In genomic region chr16:49335828-49336227, GRCh38 we compare ENCODE assay signal across 1 cellular context.
TF ChIP-seq lines count a peak whose summit lies in the region.

No MANE protein-coding gene starts in this region.

TF ChIP-seq in H1, 55 proteins besides CTCF, POLR2A, EP300 and RAD21:
- TF ChIP-seq SIRT6 (IDR thresholded peaks at IDR 0.05; ENCODE audit: low read length) = no peak
- TF ChIP-seq ATF2 (IDR thresholded peaks at IDR 0.05; ENCODE audit: low read length) = no peak
- no peak for TF ChIP-seq JUN (IDR thresholded peaks at IDR 0.05; ENCODE audit: low read depth, low read length)
- no peak for TF ChIP-seq BCL11A (IDR thresholded peaks at IDR 0.05; ENCODE audit: low read depth in 2 of 2, low read length in 2 of 2)
- no peak for TF ChIP-seq EZH2 (IDR thresholded peaks at IDR 0.05; ENCODE audit: low read depth, low read length, severe bottlenecking)
